ENCODE assay signal across 26 cellular contexts in genomic region chr9:17856995-17857394, GRCh38.
"Had no signal": no experiment of that assay in that cellular context is flagged by ENCODE, and none has a peak within 500 bp of the region (broad histone marks: within the 10 kb centered on the region; RNA-seq: fewer than 3 reads in every experiment).

No MANE protein-coding gene starts in this region.

- FAIRE-seq: urothelium cell line had no signal

- H3K27ac ChIP-seq: stomach, suprapubic skin, testis, thoracic aorta, thyroid gland, tibial artery, tibial nerve, transverse colon, upper lobe of left lung, upper lobe of right lung, uterus, vagina had no signal

- ATAC-seq: stimulated activated effector memory CD8-positive, alpha-beta T cell treated with anti-CD3 and anti-CD28 coated beads, Interleukin-12 subunit alpha, Interleukin-12 subunit beta, amount 100 ng/mL, for 72 hours; stimulated activated memory B cell treated with anti-CD40 and anti-IgM and Interleukin-4, amounts not matched to agents 10 μg/mL and 1 μg/mL and 100 μg/mL, for 72 hours; stimulated activated naive B cell treated with anti-CD40 and anti-IgM and Interleukin-4, amounts not matched to agents 10 μg/mL and 1 μg/mL and 100 μg/mL, for 72 hours; stimulated activated naive CD8-positive, alpha-beta T cell treated with anti-CD3 and anti-CD28 coated beads, Interleukin-15, amount 100 ng/mL, for 72 hours; upper lobe of right lung had no signal

- H3K36me3 ChIP-seq: stomach, suprapubic skin, thoracic aorta, thyroid gland, tibial artery, tibial nerve, transverse colon, upper lobe of left lung, upper lobe of right lung, uterus, vagina had no signal

- DNase-seq: stimulated activated CD4-positive, alpha-beta T cell treated with anti-CD3 and anti-CD28 coated beads, Interleukin-2, amount 100 ng/mL, for 48 hours; stimulated activated CD4-positive, alpha-beta T cell treated with anti-CD3 and anti-CD28 coated beads, Interleukin-4, amount 100 ng/mL, for 1 hour; stimulated activated CD4-positive, alpha-beta T cell treated with anti-CD3 and anti-CD28 coated beads, Interleukin-4, amount 100 ng/mL, for 24 hours; stimulated activated CD4-positive, alpha-beta T cell treated with anti-CD3 and anti-CD28 coated beads, Interleukin-4, amount 100 ng/mL, for 4 hours; stimulated activated CD8-positive, alpha-beta memory T cell treated with anti-CD3 and anti-CD28 coated beads, Interleukin-4, amount 100 ng/mL, for 48 hours; stimulated activated naive B cell treated with anti-CD40 and anti-IgM and Interleukin-4, amounts not matched to agents 10 μg/mL and 1 μg/mL and 100 μg/mL, for 72 hours; stimulated activated naive CD4-positive, alpha-beta T cell; stimulated activated naive CD4-positive, alpha-beta T cell treated with Interleukin-2 at 50 U/mL for 16 hours; stimulated activated naive CD8-positive, alpha-beta T cell treated with anti-CD3 and anti-CD28 coated beads, Interleukin-15, amount 100 ng/mL, for 72 hours; stomach; substantia nigra; testis; thyroid gland; tibial artery; transverse colon; trophoblast cell; upper lobe of left lung; upper lobe of right lung; uterus had no signal

- H3K4me1 ChIP-seq: stomach, suprapubic skin, testis, thyroid gland, tibial artery, transverse colon, upper lobe of left lung, upper lobe of right lung, uterus, vagina had no signal

- H3K9me3 ChIP-seq: stomach, suprapubic skin, testis, thoracic aorta, thyroid gland, tibial artery, tibial nerve, transverse colon, upper lobe of left lung, upper lobe of right lung, uterus, vagina had no signal

- H3K4me3 ChIP-seq: stomach, suprapubic skin, testis, thoracic aorta, thyroid gland, tibial artery, tibial nerve, transverse colon, upper lobe of left lung, upper lobe of right lung, uterus, vagina had no signal

- H3K27me3 ChIP-seq: stomach, suprapubic skin, testis, thyroid gland, tibial artery, tibial nerve, transverse colon, upper lobe of left lung, upper lobe of right lung, uterus, vagina had no signal
